ENCODE assay signal across 8 cellular contexts in genomic region chr15:78148392-78149067, GRCh38. TPM values are rescaled to one million over a fixed set of nuclear protein-coding genes. Genes with fewer than 3 reads are reported as not detected.
DNase-seq lines count a peak whose midpoint lies in the region; ATAC-seq, FAIRE-seq and TF ChIP-seq lines count a peak whose summit lies in the region.

No MANE protein-coding gene starts in this region.

- H3K27ac Mint-ChIP-seq in naive thymus-derived CD4-positive, alpha-beta T cell, result peak overlapping the region; percentile 91 to 97 (median 95)

- H3K27me3 Mint-ChIP-seq in naive thymus-derived CD4-positive, alpha-beta T cell, result no peaks in the 10 kb centered on the region

- CTCF ChIA-PET in naive thymus-derived CD4-positive, alpha-beta T cell (lab: Charles Lee), result interaction anchor here (0.6 to 1.3 kb wide), 6 partner anchors 16 to 120 kb away, joined by 3 to 4 read pairs (median 3); no protein-coding TSS in a partner anchor

- intact Hi-C loops in breast epithelium (cut with DNase I; ENCODE audit: low total_unique reads), result loop anchor here (2.0 kb wide), 1 partner anchor 48 kb away; no protein-coding TSS in a partner anchor
- intact Hi-C loops in naive thymus-derived CD4-positive, alpha-beta T cell (cut with micrococcal nuclease), result loop anchor here (1.0 to 5.0 kb wide), 12 partner anchors 17 to 726 kb away; partner anchors contain the start of genes CIB2 (in 2 of the 2), IREB2 (in 2 of the 2), SKIC8 (in 2 of the 2) and TBC1D2B (in 2 of the 2)

- peaks cover 0 to 15% (median 7%) of the 10 kb centered on the region in 5 donors for H3K36me3 Mint-ChIP-seq in naive thymus-derived CD4-positive, alpha-beta T cell

- POLR2A ChIA-PET in naive thymus-derived CD4-positive, alpha-beta T cell (lab: Charles Lee), result interaction anchor here (0.6 to 3.2 kb wide), 10 partner anchors 9 to 311 kb away, joined by 3 to 13 read pairs (median 4); partner anchors contain the start of gene CIB2

- ATAC-seq in HG03066 (IDR thresholded peaks at IDR 0.05; ENCODE audit: low read depth, unreplicated experiment), result peak; percentile 3
- ATAC-seq in naive thymus-derived CD4-positive, alpha-beta T cell, result peak; percentile 0

- H3K4me1 Mint-ChIP-seq in naive thymus-derived CD4-positive, alpha-beta T cell, result peaks cover 25 to 51% (median 43%) of the 10 kb centered on the region in 7 donors

- peak overlapping the region; percentile 73 to 91 (median 85) for H3K4me3 ChIP-seq in breast epithelium
- peak overlapping the region; percentile 76 for H3K4me3 ChIP-seq in naive thymus-derived CD4-positive, alpha-beta T cell (ENCODE audit: low read length)

- H3K9me3 ChIP-seq in ES-I3 (ENCODE audit: control insufficient read depth, insufficient read depth, low read length) (no peaks in the 10 kb centered on the region), breast epithelium (no peaks in the 10 kb centered on the region)
- no peaks in the 10 kb centered on the region for H3K9me3 ChIP-seq in naive thymus-derived CD4-positive, alpha-beta T cell (ENCODE audit: control insufficient read depth in 2 of 3, low read length in 3 of 3)

- no peak for TF ChIP-seq CTCF in breast epithelium (IDR thresholded peaks at IDR 0.05)

- TF ChIP-seq POLR2A in breast epithelium (IDR thresholded peaks at IDR 0.05), result no peak

- peak overlapping the region; percentile 86 for H3K9ac ChIP-seq in ES-I3 (ENCODE audit: low read depth, low read length)

- H3K4me1 ChIP-seq in ES-I3 (ENCODE audit: insufficient read depth, low read length) (peaks cover 17% of the 10 kb centered on the region), breast epithelium (peaks cover 0 to 9% of the 10 kb centered on the region in 2 donors)
- H3K4me1 ChIP-seq in naive thymus-derived CD4-positive, alpha-beta T cell (ENCODE audit: control insufficient read depth in 2 of 2, insufficient read depth in 2 of 2, low read length in 2 of 2), result peaks cover 17 to 24% of the 10 kb centered on the region in 2 donors

- peak overlapping the region; percentile 93 to 98 (median 95) for H3K4me3 Mint-ChIP-seq in naive thymus-derived CD4-positive, alpha-beta T cell

- DNase-seq in breast epithelium (ENCODE audit: low spot score in 2 of 2), result no peak
- DNase-seq in naive thymus-derived CD4-positive, alpha-beta T cell, result no peak
- no peak for DNase-seq in iPS-NIHi7 (ENCODE audit: extremely low spot score)
- DNase-seq in DMS79 treated with DMSO at 0.1 percent for 48 hours (lab: John Stamatoyannopoulos, UW), result no peak
- DNase-seq in NCI-H774 (lab: John Stamatoyannopoulos, UW), result no peak
- no peak for DNase-seq in HTR-8/SVneo (ENCODE audit: insufficient read length, low spot score)

- H3K27ac ChIP-seq in breast epithelium, result peak overlapping the region; percentile 4 to 65
- peak overlapping the region; percentile 77 for H3K27ac ChIP-seq in naive thymus-derived CD4-positive, alpha-beta T cell (ENCODE audit: low read depth, low read length)

- no peak for FAIRE-seq in HTR-8/SVneo (lab: Jason Lieb, UNC)

- H3K36me3 ChIP-seq in ES-I3 (ENCODE audit: insufficient read depth, low read length), result no peaks in the 10 kb centered on the region
- no peaks in the 10 kb centered on the region for H3K36me3 ChIP-seq in breast epithelium
- no peaks in the 10 kb centered on the region for H3K36me3 ChIP-seq in naive thymus-derived CD4-positive, alpha-beta T cell (ENCODE audit: control insufficient read depth in 2 of 3, insufficient read depth in 3 of 3, low read length in 3 of 3)

- no peaks in the 10 kb centered on the region for H3K9me3 Mint-ChIP-seq in naive thymus-derived CD4-positive, alpha-beta T cell

- no peaks in the 10 kb centered on the region for H3K27me3 ChIP-seq in breast epithelium
- no peaks in the 10 kb centered on the region for H3K27me3 ChIP-seq in naive thymus-derived CD4-positive, alpha-beta T cell (ENCODE audit: control insufficient read depth in 2 of 2, insufficient read depth in 2 of 2, low read length in 2 of 2)

RNA-seq across cellular contexts. Expression of gene IDH3A, which starts 0.6 kb away (rescaled TPM):
- total RNA-seq in breast epithelium, result 10 to 100 TPM; 44.2 to 63.2 (median 52.0) TPM
- 100 to 1,000 TPM in 1 of 5 experiments, 10 to 100 TPM in 4; 44.4 to 105 (median 61.1) TPM for total RNA-seq in naive thymus-derived CD4-positive, alpha-beta T cell
- 10 to 100 TPM; 40.5 to 46.7 TPM for polyA plus RNA-seq in naive thymus-derived CD4-positive, alpha-beta T cell

RNA-seq across cellular contexts. Expression of gene CIB2, which starts 17.3 kb away (rescaled TPM):
- 1 to 10 TPM; 2.9 to 5.8 (median 4.9) TPM for total RNA-seq in breast epithelium
- total RNA-seq in naive thymus-derived CD4-positive, alpha-beta T cell, result 1 to 10 TPM; 1.0 to 2.0 (median 1.7) TPM
- polyA plus RNA-seq in naive thymus-derived CD4-positive, alpha-beta T cell, result 1 to 10 TPM; 1.8 to 2.1 TPM

RNA-seq across cellular contexts. Expression of gene SH2D7, which starts 56.2 kb away (rescaled TPM):
- total RNA-seq in breast epithelium, result not detected
- not detected for total RNA-seq in naive thymus-derived CD4-positive, alpha-beta T cell
- not detected for polyA plus RNA-seq in naive thymus-derived CD4-positive, alpha-beta T cell
